1 cellular context compared by ENCODE assay signal in the genomic region with DNA sequence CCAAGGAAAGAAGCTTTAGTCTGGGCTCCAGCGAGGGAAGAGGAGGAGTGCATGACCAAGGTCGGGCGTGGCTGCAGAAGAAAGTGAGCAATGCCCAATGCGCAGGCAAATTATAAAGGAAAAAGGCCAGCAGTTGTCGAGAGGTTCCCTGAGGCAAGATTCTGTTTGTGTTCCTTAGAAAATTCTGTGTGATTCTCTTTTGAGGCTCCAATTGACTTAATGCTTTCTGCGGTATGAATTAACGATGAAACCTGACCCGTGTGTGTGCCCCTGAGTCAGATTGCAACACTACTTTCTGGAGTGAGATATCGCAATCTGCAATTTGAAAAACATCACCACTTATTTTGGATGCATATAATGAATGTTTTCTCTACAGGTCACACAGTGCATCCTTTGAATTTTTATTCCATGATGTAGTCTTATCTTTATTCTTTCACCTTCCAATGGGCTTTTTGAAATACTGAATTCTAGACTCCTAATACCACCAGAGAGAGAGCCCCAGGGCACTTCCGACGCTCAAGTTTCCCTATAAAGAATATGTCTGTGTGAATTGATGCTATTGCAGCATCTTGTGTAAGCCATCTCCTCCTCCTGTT.
TF ChIP-seq lines count a peak whose summit lies in the region.

No MANE protein-coding gene starts in this region.

TF ChIP-seq in SK-N-SH treated with all-trans-retinoic acid at 6 μM for 48 hours, 23 proteins besides CTCF, POLR2A, EP300 and RAD21 (continued from another document):
- TF ChIP-seq PATZ1 (CRISPR knock-in tag; IDR thresholded peaks at IDR 0.05; ENCODE audit: borderline replicate concordance) (no peak), CSDC2 (CRISPR knock-in tag; IDR thresholded peaks at IDR 0.05) (no peak)
